In the genomic region with DNA sequence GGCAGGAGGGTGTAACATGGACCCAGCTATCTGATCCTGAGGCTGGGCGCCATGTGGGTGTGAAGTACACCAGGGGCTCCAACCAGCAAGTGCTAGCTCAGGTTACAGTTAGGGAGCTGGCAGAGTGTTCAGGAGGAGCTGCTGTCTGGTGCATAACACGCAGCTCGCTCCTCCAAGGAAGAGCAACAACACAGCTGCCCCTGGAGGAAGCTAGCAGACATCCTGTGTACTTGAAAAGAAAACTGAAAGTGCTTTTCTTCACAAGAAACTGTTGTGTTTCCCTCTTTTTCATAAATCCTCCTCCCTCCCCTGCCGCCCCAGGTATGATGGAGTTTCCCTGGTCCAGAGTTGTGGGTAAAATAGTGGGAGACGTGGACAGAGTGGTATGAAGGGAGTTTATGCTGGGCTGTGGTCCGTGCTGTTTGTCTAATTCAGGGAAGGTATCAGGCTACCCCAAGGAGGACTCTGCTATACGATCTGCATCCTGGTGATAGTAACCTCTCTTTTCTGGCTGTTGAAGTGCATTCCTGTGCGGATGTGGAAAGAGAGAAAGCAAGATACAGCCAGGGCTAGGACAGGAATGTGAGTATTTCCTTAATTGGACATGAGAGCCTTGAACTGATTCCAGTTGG, we compare ENCODE assay signal across 8 cellular contexts. TPM values are rescaled to one million over a fixed set of nuclear protein-coding genes. Genes with fewer than 3 reads are reported as not detected.
DNase-seq lines count a peak whose midpoint lies in the region; ATAC-seq, FAIRE-seq and TF ChIP-seq lines count a peak whose summit lies in the region.

No MANE protein-coding gene starts in this region.

- H3K23ac ChIP-seq in IMR-90 (ENCODE audit: low read depth, low read length): peak overlapping the region; percentile 95
- no peak overlapping the region for H3K23ac ChIP-seq in H1 (ENCODE audit: insufficient read length)

- H3K4me2 ChIP-seq in IMR-90 (ENCODE audit: low read depth, low read length) (peak overlapping the region; percentile 87), H1 (ENCODE audit: insufficient read depth in 1 of 2, low read depth in 2 of 2, low read length in 2 of 2) (no peak overlapping the region)

- H3K4me3 ChIP-seq in CD8-positive, alpha-beta memory T cell (ENCODE audit: low read length): peak overlapping the region; percentile 63
- peak overlapping the region; percentile 56 for H3K4me3 ChIP-seq in IMR-90 (ENCODE audit: insufficient read depth, low read depth, low read length)
- H3K4me3 ChIP-seq in H1 (ENCODE audit: extremely low read depth in 1 of 4, insufficient read depth in 2 of 4, low read depth in 3 of 4, low read length in 4 of 4): no peak overlapping the region
- peak overlapping the region; percentile 67 for H3K4me3 ChIP-seq in naive thymus-derived CD4-positive, alpha-beta T cell (ENCODE audit: low read length)

- H2AK9ac ChIP-seq in IMR-90 (replicated peaks; ENCODE audit: low read depth, low read length, poor library complexity): peak overlapping the region; percentile 82

- peak overlapping the region; percentile 96 for H2BK120ac ChIP-seq in IMR-90 (ENCODE audit: low read depth, low read length)
- H2BK120ac ChIP-seq in H1 (replicated peaks; ENCODE audit: low read depth, low read length): no peak overlapping the region

- TF ChIP-seq POLR2A in IMR-90 (IDR thresholded peaks at IDR 0.05; ENCODE audit: low read depth, low read length) (peak; percentile 62), H1 (IDR thresholded peaks at IDR 0.05; ENCODE audit: control extremely low read depth in 1 of 2, low read depth in 2 of 2, low read length in 2 of 2) (no peak)

- H3K9ac ChIP-seq in IMR-90 (ENCODE audit: low read depth, low read length) (peak overlapping the region; percentile 93), H1 (replicated peaks in 1 of 4; ENCODE audit: extremely low read depth in 1 of 4, low read depth in 3 of 4, low read length in 3 of 4) (no peak overlapping the region)

- peaks cover 66% of the 10 kb centered on the region for H3K4me1 ChIP-seq in CD8-positive, alpha-beta memory T cell (ENCODE audit: insufficient read depth, low read length)
- H3K4me1 ChIP-seq in IMR-90 (ENCODE audit: control insufficient read depth, insufficient read depth, low read length): peaks cover 11% of the 10 kb centered on the region
- no peaks in the 10 kb centered on the region; a peak in 1 of 7 replicates for H3K4me1 ChIP-seq in H1 (replicated peaks in 1 of 4; ENCODE audit: control insufficient read depth in 3 of 4, insufficient read depth in 4 of 4, low read length in 3 of 4)
- peaks cover 63 to 67% of the 10 kb centered on the region in 2 donors for H3K4me1 ChIP-seq in naive thymus-derived CD4-positive, alpha-beta T cell (ENCODE audit: control insufficient read depth in 2 of 2, insufficient read depth in 2 of 2, low read length in 2 of 2)

- intact Hi-C loops in IMR-90 (cut with micrococcal nuclease): no loop called here
- intact Hi-C loops in naive thymus-derived CD4-positive, alpha-beta T cell (cut with micrococcal nuclease): loop anchor here (1.0 to 5.0 kb wide), 7 partner anchors 8 to 482 kb away; no protein-coding TSS in a partner anchor

- peak; percentile 22; the same call in 1 of the 2 replicates for TF ChIP-seq RAD21 in IMR-90 (IDR thresholded peaks at IDR 0.05; ENCODE audit: low read length)
- no peak for TF ChIP-seq RAD21 in H1 (IDR thresholded peaks at IDR 0.05 in 1 of 2, conservative IDR thresholded peaks at IDR 0.05 in 1 of 2; ENCODE audit: low read depth in 2 of 2, low read length in 2 of 2)

- H2AFZ ChIP-seq in IMR-90 (replicated peaks; ENCODE audit: low read length, poor library complexity): peak overlapping the region; percentile 89
- no peak overlapping the region for H2AFZ ChIP-seq in H1 (ENCODE audit: low read length)

- POLR2A ChIA-PET in CD8-positive, alpha-beta memory T cell (lab: Charles Lee): interaction anchor here (0.6 to 2.3 kb wide), 6 partner anchors 9 to 241 kb away, joined by 3 to 19 read pairs (median 6); partner anchors contain the start of gene YPEL5
- POLR2A ChIA-PET in IMR-90 (lab: Charles Lee; ENCODE audit: unreplicated experiment): interaction anchor here (0.7 kb wide), 1 partner anchor 9 kb away, joined by 3 read pairs; no protein-coding TSS in a partner anchor
- POLR2A ChIA-PET in H1 (lab: Charles Lee; ENCODE audit: partially characterized antibody): interaction anchor here (1.9 kb wide), 1 partner anchor 12 kb away, joined by 4 read pairs; no protein-coding TSS in a partner anchor
- POLR2A ChIA-PET in naive thymus-derived CD4-positive, alpha-beta T cell (lab: Charles Lee): interaction anchor here (0.6 to 29.5 kb wide), 8 partner anchors 10 to 225 kb away, joined by 3 to 901 read pairs (median 22); partner anchors contain the start of genes LBH, LCLAT1 and YPEL5

- H3K4me3 Mint-ChIP-seq in CD8-positive, alpha-beta memory T cell: peak overlapping the region; percentile 87 to 99 (median 96)
- H3K4me3 Mint-ChIP-seq in naive thymus-derived CD4-positive, alpha-beta T cell: peak overlapping the region; percentile 87 to 99 (median 94)

- peaks cover 0 to 1% of the 10 kb centered on the region in 2 donors for H3K27me3 Mint-ChIP-seq in CD8-positive, alpha-beta memory T cell
- peaks cover 0 to 3% (median 0%) of the 10 kb centered on the region in 5 donors for H3K27me3 Mint-ChIP-seq in naive thymus-derived CD4-positive, alpha-beta T cell

- peak overlapping the region; percentile 95 for H3K18ac ChIP-seq in IMR-90 (ENCODE audit: low read depth, low read length)
- H3K18ac ChIP-seq in H1 (ENCODE audit: extremely low read depth, low read length): peak overlapping the region; percentile 40; the same call in 1 of the 2 replicates

- peak overlapping the region; percentile 98 to 100 (median 100) for H3K27ac Mint-ChIP-seq in CD8-positive, alpha-beta memory T cell
- H3K27ac Mint-ChIP-seq in naive thymus-derived CD4-positive, alpha-beta T cell: peak overlapping the region; percentile 95 to 100 (median 100)

- BruUV-seq in IMR-90 (replicated peaks; lab: Mats Ljungman, UMichigan): no TSS peak

- peak overlapping the region; percentile 95 for H4K91ac ChIP-seq in IMR-90 (ENCODE audit: insufficient read depth, low read depth, low read length)
- H4K91ac ChIP-seq in H1 (replicated peaks; ENCODE audit: insufficient read length, low read length): no peak overlapping the region

- no peak overlapping the region for H2BK12ac ChIP-seq in H1 (ENCODE audit: low read depth, low read length)

- no peak for FAIRE-seq in H1 (lab: Jason Lieb, UNC)

- peak; percentile 33 to 74 (median 66) for DNase-seq in CD8-positive, alpha-beta memory T cell
- DNase-seq in IMR-90 (peak; percentile 87), T-helper 9 cell (peak; percentile 32), H1 (ENCODE audit: low read depth in 1 of 2, low spot score in 2 of 2) (no peak), NCI-H1694 treated with DMSO at 0.1 percent for 48 hours (lab: John Stamatoyannopoulos, UW) (no peak), NCI-H82 treated with DMSO at 0.1 percent for 48 hours (lab: John Stamatoyannopoulos, UW; ENCODE audit: unreplicated experiment) (no peak)
- peak in 8 of 9 donors; percentile 46 to 77 (median 72) for DNase-seq in naive thymus-derived CD4-positive, alpha-beta T cell

- peaks cover 5 to 10% of the 10 kb centered on the region in 2 experiments; a peak in 3 of 4 replicates for H3K79me1 ChIP-seq in IMR-90 (ENCODE audit: low read depth in 1 of 2, low read length in 2 of 2)
- H3K79me1 ChIP-seq in H1 (ENCODE audit: low read depth, low read length): no peaks in the 10 kb centered on the region

- peak overlapping the region; percentile 76 for H3K27ac ChIP-seq in CD8-positive, alpha-beta memory T cell (ENCODE audit: low read depth, low read length)
- H3K27ac ChIP-seq in IMR-90 (ENCODE audit: insufficient read depth, low read length) (peak overlapping the region; percentile 91), H1 (ENCODE audit: low read depth, low read length) (no peak overlapping the region)
- H3K27ac ChIP-seq in naive thymus-derived CD4-positive, alpha-beta T cell (ENCODE audit: low read depth, low read length): peak overlapping the region; percentile 95

- dilution Hi-C loops in IMR-90 (cut with HindIII; ENCODE audit: low sequenced_read_pairs, unreplicated experiment): no loop called here

- no peaks in the 10 kb centered on the region for H3K27me3 ChIP-seq in CD8-positive, alpha-beta memory T cell (ENCODE audit: insufficient read depth, low read length, poor library complexity, severe bottlenecking)
- H3K27me3 ChIP-seq in IMR-90 (ENCODE audit: control insufficient read depth, insufficient read depth, low read length): no peaks in the 10 kb centered on the region; the same call in 1 of the 2 replicates
- H3K27me3 ChIP-seq in H1 (replicated peaks in 1 of 4; ENCODE audit: control insufficient read depth in 3 of 4, extremely low read depth in 1 of 4, insufficient read depth in 3 of 4, low read length in 3 of 4): peaks cover 3 to 11% (median 9%) of the 10 kb centered on the region in 4 experiments; a peak in 6 of 7 replicates
- no peaks in the 10 kb centered on the region for H3K27me3 ChIP-seq in naive thymus-derived CD4-positive, alpha-beta T cell (ENCODE audit: control insufficient read depth in 2 of 2, insufficient read depth in 2 of 2, low read length in 2 of 2)

- no peaks in the 10 kb centered on the region for H3K23me2 ChIP-seq in H1 (ENCODE audit: low read depth, low read length)

- H2BK5ac ChIP-seq in IMR-90 (ENCODE audit: low read depth, low read length, poor library complexity, severe bottlenecking): peak overlapping the region; percentile 91
- no peak overlapping the region for H2BK5ac ChIP-seq in H1 (ENCODE audit: low read depth, low read length)

- H3K14ac ChIP-seq in IMR-90 (replicated peaks; ENCODE audit: low read depth, low read length) (peak overlapping the region; percentile 99), H1 (ENCODE audit: insufficient read length) (no peak overlapping the region)

- H3K36me3 Mint-ChIP-seq in CD8-positive, alpha-beta memory T cell: peaks cover 0 to 3% (median 0%) of the 10 kb centered on the region in 3 donors
- H3K36me3 Mint-ChIP-seq in naive thymus-derived CD4-positive, alpha-beta T cell: no peaks in the 10 kb centered on the region

- no peak for TF ChIP-seq EP300 in H1 (IDR thresholded peaks at IDR 0.05; ENCODE audit: borderline replicate concordance in 1 of 2, low read depth in 2 of 2, low read length in 2 of 2)

- peak overlapping the region; percentile 38; the same call in 2 of the 3 replicates for H2BK15ac ChIP-seq in IMR-90 (ENCODE audit: low read depth, low read length)
- no peak overlapping the region for H2BK15ac ChIP-seq in H1 (ENCODE audit: low read length)

- peak overlapping the region; percentile 94 for H3K56ac ChIP-seq in IMR-90 (ENCODE audit: extremely low read depth, insufficient read depth, low read length)
- no peak overlapping the region for H3K56ac ChIP-seq in H1 (replicated peaks; ENCODE audit: insufficient read length, low read depth, low read length)

- H2BK20ac ChIP-seq in IMR-90 (ENCODE audit: low read depth, low read length) (peak overlapping the region; percentile 92), H1 (ENCODE audit: low read length) (no peak overlapping the region)

- H3K4ac ChIP-seq in IMR-90 (ENCODE audit: low read depth, low read length) (peak overlapping the region; percentile 97), H1 (replicated peaks; ENCODE audit: insufficient read length, low read depth, low read length) (no peak overlapping the region)

- WGBS in IMR-90 (ENCODE audit: extremely low coverage in 2 of 2, insufficient read length in 1 of 2), 2 experiments: 25% methylated on average over 5 of the region's 8 CpGs; no CpG with 5 or more reads in 1 of the 2 experiments
- WGBS in H1 (ENCODE audit: extremely low coverage in 1 of 2, insufficient coverage in 1 of 2, insufficient read length in 1 of 2, insufficient replicate concordance in 2 of 2, low coverage in 1 of 2, low lambda C conversion rate in 2 of 2, missing lambda C conversion rate in 1 of 2), 2 experiments: 84% methylated on average over 8 of the region's 8 CpGs; no CpG with 5 or more reads in 1 of the 2 experiments

- H2AK5ac ChIP-seq in IMR-90 (ENCODE audit: low read depth, low read length) (peak overlapping the region; percentile 83), H1 (ENCODE audit: low read depth, low read length) (no peak overlapping the region)

- CTCF ChIA-PET in CD8-positive, alpha-beta memory T cell (lab: Charles Lee): interaction anchor here (1.2 to 23.4 kb wide), 4 partner anchors 12 to 486 kb away, joined by 4 to 285 read pairs (median 14); partner anchors contain the start of gene YPEL5
- CTCF ChIA-PET in IMR-90 (lab: Yijun Ruan, JAX): interaction anchor here (1.0 to 3.1 kb wide), 2 partner anchors 17 to 61 kb away, joined by 4 to 9 read pairs; no protein-coding TSS in a partner anchor
- CTCF ChIA-PET in H1 (lab: Charles Lee; ENCODE audit: partially characterized antibody): interaction anchor here (1.0 to 2.2 kb wide), 3 partner anchors 13 to 468 kb away, joined by 4 to 10 read pairs (median 5); no protein-coding TSS in a partner anchor
- CTCF ChIA-PET in naive thymus-derived CD4-positive, alpha-beta T cell (lab: Charles Lee): interaction anchor here (0.8 to 22.8 kb wide), 6 partner anchors 8 to 486 kb away, joined by 3 to 220 read pairs (median 6); partner anchors contain the start of gene YPEL5

- no peaks in the 10 kb centered on the region for H3K36me3 ChIP-seq in CD8-positive, alpha-beta memory T cell (ENCODE audit: insufficient read depth, low read length)
- no peaks in the 10 kb centered on the region for H3K36me3 ChIP-seq in IMR-90 (ENCODE audit: control insufficient read depth, insufficient read depth, low read length)
- no peaks in the 10 kb centered on the region for H3K36me3 ChIP-seq in H1 (ENCODE audit: control insufficient read depth in 2 of 4, insufficient read depth in 4 of 4, low read length in 3 of 4)
- no peaks in the 10 kb centered on the region for H3K36me3 ChIP-seq in naive thymus-derived CD4-positive, alpha-beta T cell (ENCODE audit: control insufficient read depth in 2 of 3, insufficient read depth in 3 of 3, low read length in 3 of 3)

- H3K4me1 Mint-ChIP-seq in CD8-positive, alpha-beta memory T cell: peaks cover 75 to 86% (median 86%) of the 10 kb centered on the region in 3 donors
- H3K4me1 Mint-ChIP-seq in naive thymus-derived CD4-positive, alpha-beta T cell: peaks cover 48 to 86% (median 76%) of the 10 kb centered on the region in 7 donors

- H4K8ac ChIP-seq in IMR-90 (ENCODE audit: low read depth in 2 of 2, low read length in 2 of 2) (peak overlapping the region; percentile 51 to 96), H1 (ENCODE audit: extremely low read depth, insufficient read depth, low read length) (0 out of 2 replicates have a peak overlapping the region, but pooled peaks have one; percentile 2)

- no peaks in the 10 kb centered on the region for H4K20me1 ChIP-seq in IMR-90 (ENCODE audit: insufficient read depth, low read length)
- H4K20me1 ChIP-seq in H1 (replicated peaks in 1 of 2; ENCODE audit: control insufficient read depth in 1 of 2, insufficient read depth in 2 of 2, low read length in 2 of 2): peaks cover 0 to 2% of the 10 kb centered on the region in 2 experiments

- ATAC-seq in GM19395 (IDR thresholded peaks at IDR 0.05; ENCODE audit: unreplicated experiment) (peak; percentile 48), IMR-90 (ENCODE audit: low read depth) (peak; percentile 87)
- ATAC-seq in naive thymus-derived CD4-positive, alpha-beta T cell: peak; percentile 81

- H3K9me1 ChIP-seq in IMR-90 (ENCODE audit: insufficient read depth, low read length): peaks cover 10% of the 10 kb centered on the region

- H3K9me3 ChIP-seq in CD8-positive, alpha-beta memory T cell (ENCODE audit: low read length): no peaks in the 10 kb centered on the region
- H3K9me3 ChIP-seq in IMR-90 (ENCODE audit: control insufficient read depth, insufficient read depth, low read length) (no peaks in the 10 kb centered on the region), H1 (ENCODE audit: insufficient read depth in 2 of 2, low read depth in 1 of 2, low read length in 1 of 2) (no peaks in the 10 kb centered on the region)
- no peaks in the 10 kb centered on the region for H3K9me3 ChIP-seq in naive thymus-derived CD4-positive, alpha-beta T cell (ENCODE audit: control insufficient read depth in 2 of 3, low read length in 3 of 3)

- TF ChIP-seq CTCF in IMR-90 (conservative IDR thresholded peaks at IDR 0.05; ENCODE audit: low read depth, low read length): no peak
- TF ChIP-seq CTCF in H1 (IDR thresholded peaks at IDR 0.05; ENCODE audit: control extremely low read depth in 1 of 3, insufficient read depth in 1 of 3, low read depth in 1 of 3, low read length in 3 of 3): no peak

- H3K79me2 ChIP-seq in H1 (ENCODE audit: control insufficient read depth in 1 of 2, insufficient read depth in 2 of 2, low read length in 2 of 2): no peaks in the 10 kb centered on the region

- H3K9me3 Mint-ChIP-seq in CD8-positive, alpha-beta memory T cell: no peaks in the 10 kb centered on the region
- H3K9me3 Mint-ChIP-seq in naive thymus-derived CD4-positive, alpha-beta T cell: peaks cover 0 to 1% (median 0%) of the 10 kb centered on the region in 11 donors

- peak overlapping the region; percentile 86 for H4K5ac ChIP-seq in IMR-90 (ENCODE audit: low read depth, low read length)
- no peak overlapping the region for H4K5ac ChIP-seq in H1 (ENCODE audit: insufficient read length, low read depth, low read length)

- in situ Hi-C loops in IMR-90 (cut with MboI; ENCODE audit: low sequenced_read_pairs): no loop called here

RNA-seq across cellular contexts. Expression of gene LBH, which starts 6.1 kb away (rescaled TPM):
- total RNA-seq in CD8-positive, alpha-beta memory T cell: 100 to 1,000 TPM; 115 to 121 TPM
- polyA plus RNA-seq in CD8-positive, alpha-beta memory T cell: 156 TPM
- 155 and 158 TPM in 2 replicates for total RNA-seq in IMR-90 (2012; rRNA removed)
- 163 and 202 TPM in 2 replicates for polyA plus RNA-seq in IMR-90 (2012; rRNA removed)
- polyA plus RNA-seq in IMR-90 (2012; cell fraction: cytosol; rRNA removed): 108 and 247 TPM in 2 replicates
- polyA plus RNA-seq in IMR-90 (2012; cell fraction: nucleus; rRNA removed; ENCODE audit: low replicate concordance): 92.9 and 150 TPM in 2 replicates
- 24.6 and 25.7 TPM in 2 replicates for total RNA-seq in H1 (2021; fragmentation: NEBNext Ultra II Directional; extraction: Animal tissue kit (Norgen Biotek cat#: 25700))
- 31.4 and 34.5 TPM in 2 replicates for polyA plus RNA-seq in H1 (2011; rRNA removed)
- polyA plus RNA-seq in H1 (2011; cell fraction: cytosol; rRNA removed): 26.7 TPM
- polyA plus RNA-seq in H1 (2011; cell fraction: nucleus; rRNA removed): 19.9 TPM
- polyA plus RNA-seq in H1 (2012, experiment 1 of 2): 17.6 to 23.3 TPM (median 20.0 TPM) in 4 replicates
- 20.6 TPM for polyA plus RNA-seq in H1 (2012, experiment 2 of 2)
- 11.9 TPM for polyA plus RNA-seq in H1 (2013, experiment 1 of 2)
- polyA plus RNA-seq in H1 (2013, experiment 2 of 2): 12.4 TPM
- 33.0 and 35.0 TPM in 2 replicates for polyA minus RNA-seq in H1 (2011; rRNA and poly(A)+ RNA removed)
- 33.3 TPM for polyA minus RNA-seq in H1 (2011; cell fraction: cytosol; rRNA and poly(A)+ RNA removed)
- polyA minus RNA-seq in H1 (2011; cell fraction: nucleus; rRNA and poly(A)+ RNA removed): 45.6 TPM
- total RNA-seq in naive thymus-derived CD4-positive, alpha-beta T cell: 100 to 1,000 TPM; 146 to 517 (median 192) TPM
- 100 to 1,000 TPM; 269 to 292 TPM for polyA plus RNA-seq in naive thymus-derived CD4-positive, alpha-beta T cell

Comparison
In these comparisons a context has a peak if more than half of its experiments do, and no peak if none do; other contexts are left out.
1. DNase-seq: peak in CD8-positive, alpha-beta memory T cell (5 of 5), IMR-90 (single experiment), T-helper 9 cell (single experiment) and naive thymus-derived CD4-positive, alpha-beta T cell (8 of 9); none in H1 (0 of 2), NCI-H1694 treated with DMSO at 0.1 percent for 48 hours (single experiment) and NCI-H82 treated with DMSO at 0.1 percent for 48 hours (single experiment).
2. H3K4me3 ChIP-seq: peak in CD8-positive, alpha-beta memory T cell (single experiment), IMR-90 (single experiment) and naive thymus-derived CD4-positive, alpha-beta T cell (single experiment); none in H1 (0 of 4).
3. Peak in every context shown above with its lines, with median percentiles within 50 percentile points of each other: ATAC-seq.